In the genomic region with DNA sequence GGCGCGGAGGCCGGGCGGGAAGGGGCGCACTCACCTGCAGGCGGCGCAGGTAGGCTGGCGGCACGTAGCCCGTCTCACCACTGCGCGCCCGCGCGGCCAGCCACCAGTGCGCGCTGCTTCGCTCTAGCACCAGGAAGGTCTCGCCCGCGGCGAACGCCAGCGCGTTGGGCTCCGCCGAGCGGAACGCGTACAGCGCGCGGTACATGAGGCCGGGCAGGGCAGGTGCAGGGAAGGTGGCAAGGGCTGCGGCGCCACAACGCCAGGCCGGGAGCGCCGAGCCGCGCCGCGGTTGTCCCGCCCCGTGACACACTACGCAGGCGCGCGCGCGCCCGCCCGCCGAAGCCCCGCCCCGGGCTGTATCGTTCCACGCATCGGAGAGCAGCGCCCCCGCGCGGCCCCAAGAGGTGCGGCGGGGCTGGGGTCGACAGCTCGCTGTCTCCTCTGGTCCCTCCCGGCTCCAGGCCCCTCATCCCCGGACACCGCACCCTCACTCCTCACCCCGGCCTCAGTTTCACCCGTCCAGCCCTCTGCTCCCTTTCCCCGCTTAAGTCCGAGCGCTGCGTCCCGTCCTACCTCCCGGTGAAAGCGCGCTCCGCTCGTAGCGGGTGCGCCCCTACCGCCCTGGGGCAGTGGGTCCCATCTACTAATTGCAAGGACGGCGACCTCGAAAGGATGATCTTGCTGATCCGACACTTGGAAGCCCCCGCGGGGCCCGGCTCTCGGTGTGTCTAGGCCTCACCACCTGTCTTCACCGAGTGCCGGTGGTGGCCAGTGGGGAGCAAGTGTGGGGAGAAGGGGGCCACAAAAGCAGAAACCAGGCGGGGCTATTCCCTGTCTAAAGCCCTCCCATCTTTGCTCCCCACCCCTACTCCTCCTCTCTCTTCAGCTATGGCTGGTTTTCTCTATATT, we compare ENCODE assay signal across 9 cellular contexts. TPM values are rescaled to one million over a fixed set of nuclear protein-coding genes. Genes with fewer than 3 reads are reported as not detected.
DNase-seq lines count a peak whose midpoint lies in the region; ATAC-seq, FAIRE-seq and TF ChIP-seq lines count a peak whose summit lies in the region.
"Had no signal": no experiment of that assay in that cellular context is flagged by ENCODE, and none has a peak within 500 bp of the region (broad histone marks: within the 10 kb centered on the region; RNA-seq: fewer than 3 reads in every experiment).

A gene (minus strand): TSS at position 313 of the 909 bp plus-strand sequence. CDS start 108 bp downstream, at position 205.

- FAIRE-seq in kidney (lab: Jason Lieb, UNC), result no peak
- FAIRE-seq: colon had no signal

- no peaks in the 10 kb centered on the region for H3K9me3 ChIP-seq in kidney (ENCODE audit: control insufficient read depth in 1 of 2, low read length in 2 of 2)

- H3K4me3 ChIP-seq in AG09309 (ENCODE audit: control insufficient read depth, low read depth, low read length) (peak within 1 kb of the TSS; percentile 86), kidney (ENCODE audit: low read length in 2 of 2) (peak within 1 kb of the TSS; percentile 77 to 86)

- no peaks in the 10 kb centered on the region for H3K27me3 Mint-ChIP-seq in central memory CD8-positive, alpha-beta T cell

- H3K27ac Mint-ChIP-seq in central memory CD8-positive, alpha-beta T cell (ENCODE audit: low read depth), result peak within 1 kb of the TSS; percentile 80

- H3K9me3 Mint-ChIP-seq in central memory CD8-positive, alpha-beta T cell, result no peaks in the 10 kb centered on the region

- H3K36me3 ChIP-seq in kidney (ENCODE audit: control insufficient read depth in 1 of 2, insufficient read depth in 2 of 2, low read length in 2 of 2), result peaks cover 31 to 34% of the 10 kb centered on the region in 2 donors

- H3K27ac ChIP-seq in kidney (ENCODE audit: low read depth in 2 of 2, low read length in 2 of 2), result peak within 1 kb of the TSS; percentile 87 to 88

- ATAC-seq in GM18867 (IDR thresholded peaks at IDR 0.05; ENCODE audit: unreplicated experiment) (peak; percentile 83), HG03095 (IDR thresholded peaks at IDR 0.05; ENCODE audit: unreplicated experiment) (peak; percentile 73)
- peak; percentile 84 to 88 for ATAC-seq in activated CD4-positive, CD25-positive, alpha-beta regulatory T cell treated with anti-CD3 and anti-CD28 coated beads, Interleukin-2, amount 50 U/mL, for 24 hours
- peak; percentile 81 for ATAC-seq in central memory CD8-positive, alpha-beta T cell (replicated peaks; ENCODE audit: extremely low read depth, poor library complexity, severe bottlenecking)

- TF ChIP-seq CTCF in AG09309 (IDR thresholded peaks at IDR 0.05; ENCODE audit: control insufficient read depth, insufficient read depth, low read depth, low read length, missing control alignments) (peak; percentile 74), kidney (IDR thresholded peaks at IDR 0.05; ENCODE audit: borderline replicate concordance, extremely low read depth, insufficient read depth) (peak; percentile 82)

- peaks cover 13 to 23% of the 10 kb centered on the region in 2 donors for H3K4me1 ChIP-seq in kidney (ENCODE audit: control insufficient read depth in 1 of 2, insufficient read depth in 1 of 2, low read depth in 1 of 2, low read length in 2 of 2)

- peak within 1 kb of the TSS; percentile 80 to 88 for H3K9ac ChIP-seq in kidney (ENCODE audit: low read length in 2 of 2)

- H3K4me3 Mint-ChIP-seq in central memory CD8-positive, alpha-beta T cell, result peak within 1 kb of the TSS; percentile 89

- intact Hi-C loops in kidney (cut with DNase I), result no loop called here

- peaks cover 25% of the 10 kb centered on the region for H3K36me3 Mint-ChIP-seq in central memory CD8-positive, alpha-beta T cell (ENCODE audit: insufficient read depth)

- DNase-seq in AG09309 (ENCODE audit: low read depth) (no peak), NCI-H446 (lab: John Stamatoyannopoulos, UW) (peak; percentile 54 to 84), kidney (peak; percentile 96)
- DNase-seq in central memory CD8-positive, alpha-beta T cell (ENCODE audit: low spot score in 2 of 2), result peak; percentile 82 to 89
- peak; percentile 82 to 92 for DNase-seq in stimulated activated CD4-positive, alpha-beta T cell treated with anti-CD3 and anti-CD28 coated beads, Interleukin-15, amount 100 ng/mL, for 48 hours (ENCODE audit: low read depth in 2 of 2)

- peaks cover 30% of the 10 kb centered on the region for H3K4me1 Mint-ChIP-seq in central memory CD8-positive, alpha-beta T cell

RNA-seq across cellular contexts. Expression of the gene that starts here (rescaled TPM):
- total RNA-seq in kidney, result 31.2 TPM
- 24.0 TPM for polyA plus RNA-seq in kidney (ENCODE audit: insufficient read depth, low read depth, low replicate concordance)
